Comparison of ENCODE assay signal across 2 cellular contexts in the genomic region with DNA sequence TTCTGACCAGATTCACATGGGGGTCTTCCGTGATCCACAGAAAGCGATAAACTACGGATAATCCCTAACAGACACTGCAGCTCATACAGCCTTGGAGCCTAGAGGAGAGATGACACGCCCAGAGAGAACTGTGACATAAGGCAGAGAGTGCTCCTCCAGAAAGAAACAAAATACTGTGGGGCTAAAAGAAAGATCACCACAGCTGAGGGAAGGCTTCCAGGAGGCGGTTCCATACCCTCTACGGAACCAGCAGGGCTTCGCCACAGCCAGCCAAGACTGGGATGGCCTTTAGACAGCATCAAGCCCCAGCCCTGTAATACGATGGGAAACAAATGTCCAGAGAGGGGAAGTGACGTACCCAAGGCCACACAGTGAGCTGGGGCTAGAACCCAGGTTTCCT.
TF ChIP-seq lines count a peak whose summit lies in the region.

No MANE protein-coding gene starts in this region.

TF ChIP-seq in HCT116, 20 proteins besides CTCF, POLR2A, EP300 and RAD21:
- TF ChIP-seq CBX3 (IDR thresholded peaks at IDR 0.05; ENCODE audit: low read depth) (no peak), POLR2AphosphoS5 (IDR thresholded peaks at IDR 0.05; ENCODE audit: low read depth, low read length) (no peak), JUND (IDR thresholded peaks at IDR 0.05) (no peak), TCF7L2 (IDR thresholded peaks at IDR 0.05; ENCODE audit: borderline replicate concordance, extremely low read depth, insufficient read depth, insufficient read length) (no peak), ELF1 (IDR thresholded peaks at IDR 0.05; ENCODE audit: borderline replicate concordance, low read depth) (no peak), CEBPB (IDR thresholded peaks at IDR 0.05; ENCODE audit: low read depth) (no peak), EZH2phosphoT487 (IDR thresholded peaks at IDR 0.05; ENCODE audit: borderline replicate concordance) (no peak), ZNF274 (IDR thresholded peaks at IDR 0.05; ENCODE audit: low read depth, low read length) (no peak), FOSL1 (IDR thresholded peaks at IDR 0.05; ENCODE audit: low read depth) (no peak), SIN3A (IDR thresholded peaks at IDR 0.05; ENCODE audit: low read depth) (no peak), YY1 (IDR thresholded peaks at IDR 0.05; ENCODE audit: extremely low read depth, insufficient replicate concordance, low read depth, low read length) (no peak), ZFX (IDR thresholded peaks at IDR 0.05) (no peak), EGR1 (IDR thresholded peaks at IDR 0.05; ENCODE audit: low read depth) (no peak)
- TF ChIP-seq, protein P1, sequence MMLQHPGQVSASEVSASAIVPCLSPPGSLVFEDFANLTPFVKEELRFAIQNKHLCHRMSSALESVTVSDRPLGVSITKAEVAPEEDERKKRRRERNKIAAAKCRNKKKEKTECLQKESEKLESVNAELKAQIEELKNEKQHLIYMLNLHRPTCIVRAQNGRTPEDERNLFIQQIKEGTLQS (IDR thresholded peaks at IDR 0.05), result no peak
- TF ChIP-seq, protein P2, sequence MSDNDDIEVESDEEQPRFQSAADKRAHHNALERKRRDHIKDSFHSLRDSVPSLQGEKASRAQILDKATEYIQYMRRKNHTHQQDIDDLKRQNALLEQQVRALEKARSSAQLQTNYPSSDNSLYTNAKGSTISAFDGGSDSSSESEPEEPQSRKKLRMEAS (IDR thresholded peaks at IDR 0.05), result no peak
- TF ChIP-seq, protein P3, sequence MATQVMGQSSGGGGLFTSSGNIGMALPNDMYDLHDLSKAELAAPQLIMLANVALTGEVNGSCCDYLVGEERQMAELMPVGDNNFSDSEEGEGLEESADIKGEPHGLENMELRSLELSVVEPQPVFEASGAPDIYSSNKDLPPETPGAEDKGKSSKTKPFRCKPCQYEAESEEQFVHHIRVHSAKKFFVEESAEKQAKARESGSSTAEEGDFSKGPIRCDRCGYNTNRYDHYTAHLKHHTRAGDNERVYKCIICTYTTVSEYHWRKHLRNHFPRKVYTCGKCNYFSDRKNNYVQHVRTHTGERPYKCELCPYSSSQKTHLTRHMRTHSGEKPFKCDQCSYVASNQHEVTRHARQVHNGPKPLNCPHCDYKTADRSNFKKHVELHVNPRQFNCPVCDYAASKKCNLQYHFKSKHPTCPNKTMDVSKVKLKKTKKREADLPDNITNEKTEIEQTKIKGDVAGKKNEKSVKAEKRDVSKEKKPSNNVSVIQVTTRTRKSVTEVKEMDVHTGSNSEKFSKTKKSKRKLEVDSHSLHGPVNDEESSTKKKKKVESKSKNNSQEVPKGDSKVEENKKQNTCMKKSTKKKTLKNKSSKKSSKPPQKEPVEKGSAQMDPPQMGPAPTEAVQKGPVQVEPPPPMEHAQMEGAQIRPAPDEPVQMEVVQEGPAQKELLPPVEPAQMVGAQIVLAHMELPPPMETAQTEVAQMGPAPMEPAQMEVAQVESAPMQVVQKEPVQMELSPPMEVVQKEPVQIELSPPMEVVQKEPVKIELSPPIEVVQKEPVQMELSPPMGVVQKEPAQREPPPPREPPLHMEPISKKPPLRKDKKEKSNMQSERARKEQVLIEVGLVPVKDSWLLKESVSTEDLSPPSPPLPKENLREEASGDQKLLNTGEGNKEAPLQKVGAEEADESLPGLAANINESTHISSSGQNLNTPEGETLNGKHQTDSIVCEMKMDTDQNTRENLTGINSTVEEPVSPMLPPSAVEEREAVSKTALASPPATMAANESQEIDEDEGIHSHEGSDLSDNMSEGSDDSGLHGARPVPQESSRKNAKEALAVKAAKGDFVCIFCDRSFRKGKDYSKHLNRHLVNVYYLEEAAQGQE (IDR thresholded peaks at IDR 0.05; ENCODE audit: low read depth), result no peak
- TF ChIP-seq, protein P4, sequence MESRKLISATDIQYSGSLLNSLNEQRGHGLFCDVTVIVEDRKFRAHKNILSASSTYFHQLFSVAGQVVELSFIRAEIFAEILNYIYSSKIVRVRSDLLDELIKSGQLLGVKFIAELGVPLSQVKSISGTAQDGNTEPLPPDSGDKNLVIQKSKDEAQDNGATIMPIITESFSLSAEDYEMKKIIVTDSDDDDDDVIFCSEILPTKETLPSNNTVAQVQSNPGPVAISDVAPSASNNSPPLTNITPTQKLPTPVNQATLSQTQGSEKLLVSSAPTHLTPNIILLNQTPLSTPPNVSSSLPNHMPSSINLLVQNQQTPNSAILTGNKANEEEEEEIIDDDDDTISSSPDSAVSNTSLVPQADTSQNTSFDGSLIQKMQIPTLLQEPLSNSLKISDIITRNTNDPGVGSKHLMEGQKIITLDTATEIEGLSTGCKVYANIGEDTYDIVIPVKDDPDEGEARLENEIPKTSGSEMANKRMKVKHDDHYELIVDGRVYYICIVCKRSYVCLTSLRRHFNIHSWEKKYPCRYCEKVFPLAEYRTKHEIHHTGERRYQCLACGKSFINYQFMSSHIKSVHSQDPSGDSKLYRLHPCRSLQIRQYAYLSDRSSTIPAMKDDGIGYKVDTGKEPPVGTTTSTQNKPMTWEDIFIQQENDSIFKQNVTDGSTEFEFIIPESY (IDR thresholded peaks at IDR 0.05; ENCODE audit: extremely low read depth, insufficient replicate concordance, low read length), result no peak

TF ChIP-seq in HepG2, 621 proteins besides CTCF, POLR2A, EP300 and RAD21:
- no peak for TF ChIP-seq BRCA1 (CRISPR knock-in tag; IDR thresholded peaks at IDR 0.05)
- TF ChIP-seq ZNF484 (CRISPR knock-in tag; IDR thresholded peaks at IDR 0.05; ENCODE audit: borderline replicate concordance, low read depth), result no peak
- TF ChIP-seq KDM5A (IDR thresholded peaks at IDR 0.05; ENCODE audit: borderline replicate concordance, low read length), result no peak
- TF ChIP-seq ZNF552 (CRISPR knock-in tag; IDR thresholded peaks at IDR 0.05; ENCODE audit: borderline replicate concordance), result no peak
- peak; percentile 34; the same call in 1 of the 2 replicates for TF ChIP-seq ZNF768 (CRISPR knock-in tag; IDR thresholded peaks at IDR 0.05)
- no peak for TF ChIP-seq TBL1XR1 (IDR thresholded peaks at IDR 0.05; ENCODE audit: borderline replicate concordance, low read length, partially characterized antibody)
